Comparison of ENCODE assay signal across 20 cellular contexts in the genomic region with DNA sequence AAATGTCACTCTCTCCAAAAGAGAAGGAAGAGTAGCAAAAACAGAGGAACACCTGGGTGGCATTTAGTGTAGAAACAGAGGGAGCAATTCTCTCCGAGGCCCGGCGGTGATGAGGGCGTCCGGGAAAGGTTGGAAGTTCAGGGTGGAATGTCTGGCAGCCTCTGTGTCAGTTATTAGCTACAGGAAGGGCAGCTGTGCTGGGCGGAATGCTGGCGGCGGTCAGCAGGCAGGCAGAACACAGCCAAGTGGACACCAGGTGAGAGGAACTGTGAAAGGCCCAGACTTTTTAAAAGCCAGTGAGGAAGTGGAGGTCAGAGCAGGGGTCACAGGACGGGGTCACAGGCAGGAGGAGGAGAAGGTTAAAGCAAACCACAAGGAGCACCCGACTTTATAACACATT.
DNase-seq lines count a peak whose midpoint lies in the region; ATAC-seq and TF ChIP-seq lines count a peak whose summit lies in the region.
"Had no signal": no experiment of that assay in that cellular context is flagged by ENCODE, and none has a peak within 500 bp of the region (broad histone marks: within the 10 kb centered on the region; RNA-seq: fewer than 3 reads in every experiment).

No MANE protein-coding gene starts in this region.

- BruUV-seq in Panc1 (replicated peaks; lab: Mats Ljungman, UMichigan) = no TSS peak

- peaks cover 41% of the 10 kb centered on the region for H3K4me1 Mint-ChIP-seq in progenitor cell of endocrine pancreas (ENCODE audit: low read depth)

- H3K9me3 ChIP-seq in Panc1 (ENCODE audit: control insufficient read depth, insufficient read depth, low read depth, low read length) = no peaks in the 10 kb centered on the region
- H3K9me3 ChIP-seq in left lung = peaks cover 0 to 3% of the 10 kb centered on the region in 2 donors
- no peaks in the 10 kb centered on the region for H3K9me3 ChIP-seq in neuronal stem cell (replicated peaks in 1 of 2; ENCODE audit: control insufficient read depth in 2 of 2, insufficient read depth in 1 of 2, low read depth in 1 of 2, low read length in 2 of 2)
- H3K9me3 ChIP-seq: adrenal gland, HAP-1, suprapubic skin had no signal

- no peak overlapping the region for H3K18ac ChIP-seq in neuronal stem cell (ENCODE audit: low read length)

- TF ChIP-seq CTCF in Panc1 (IDR thresholded peaks at IDR 0.05) (no peak), left lung (IDR thresholded peaks at IDR 0.05) (no peak), progenitor cell of endocrine pancreas (IDR thresholded peaks at IDR 0.05; ENCODE audit: unreplicated experiment) (no peak)

- H2BK5ac ChIP-seq in neuronal stem cell (ENCODE audit: low read length) = no peak overlapping the region

- H2BK120ac ChIP-seq in neuronal stem cell (ENCODE audit: low read depth, low read length) = no peak overlapping the region

- H4K91ac ChIP-seq in neuronal stem cell (ENCODE audit: low read depth, low read length, poor library complexity) = no peak overlapping the region

- H2AFZ ChIP-seq in neuronal stem cell (ENCODE audit: low read length) = no peak overlapping the region

- H3K4me1 ChIP-seq in Panc1 (ENCODE audit: control insufficient read depth, insufficient read depth, low read length) (peaks cover 26% of the 10 kb centered on the region), left lung (peaks cover 3 to 14% of the 10 kb centered on the region in 2 donors), neuronal stem cell (ENCODE audit: control insufficient read depth in 2 of 2, insufficient read depth in 1 of 2, low read depth in 1 of 2, low read length in 2 of 2) (peaks cover 6 to 22% of the 10 kb centered on the region in 2 donors)
- H3K4me1 ChIP-seq: adrenal gland, HAP-1 had no signal

- WGBS in neuronal stem cell (ENCODE audit: extremely low coverage in 2 of 2, insufficient read length in 2 of 2, insufficient replicate concordance in 1 of 2), 2 donors = no CpG with 5 or more reads among the region's 10 CpGs

- intact Hi-C loops in Panc1 (cut with micrococcal nuclease; ENCODE audit: unreplicated experiment) = no loop called here
- intact Hi-C loops in left lung (cut with DNase I) = no loop called here

- peaks cover 4% of the 10 kb centered on the region for H3K9me3 Mint-ChIP-seq in progenitor cell of endocrine pancreas (ENCODE audit: low read depth)
- H3K9me3 Mint-ChIP-seq: natural killer cell treated with Interleukin-12 subunit alpha and Interleukin-12 subunit beta and Interleukin-15 and Interleukin-18, amount 100 ng/mL, for 72 hours had no signal

- H2AK5ac ChIP-seq in neuronal stem cell (ENCODE audit: low read depth, low read length) = no peak overlapping the region

- H3K4ac ChIP-seq in neuronal stem cell (ENCODE audit: low read length) = no peak overlapping the region

- H3K4me3 Mint-ChIP-seq in progenitor cell of endocrine pancreas (ENCODE audit: low read depth) = no peak overlapping the region
- H3K4me3 Mint-ChIP-seq: CD8-positive, alpha-beta memory T cell; natural killer cell treated with Interleukin-12 subunit alpha and Interleukin-12 subunit beta and Interleukin-15 and Interleukin-18, amount 100 ng/mL, for 72 hours had no signal

- no peak overlapping the region for H3K14ac ChIP-seq in neuronal stem cell (ENCODE audit: low read length)

- H4K8ac ChIP-seq in neuronal stem cell (ENCODE audit: low read depth, low read length) = no peak overlapping the region

- peak overlapping the region; percentile 41 for H3K27ac Mint-ChIP-seq in progenitor cell of endocrine pancreas
- H3K27ac Mint-ChIP-seq: natural killer cell treated with Interleukin-12 subunit alpha and Interleukin-12 subunit beta and Interleukin-15 and Interleukin-18, amount 100 ng/mL, for 72 hours had no signal

- H3K9ac ChIP-seq in neuronal stem cell (ENCODE audit: low read depth, low read length, poor library complexity) = no peak overlapping the region

- peaks cover 4% of the 10 kb centered on the region for H3K36me3 Mint-ChIP-seq in progenitor cell of endocrine pancreas (ENCODE audit: insufficient read depth)
- H3K36me3 Mint-ChIP-seq: natural killer cell treated with Interleukin-12 subunit alpha and Interleukin-12 subunit beta and Interleukin-15 and Interleukin-18, amount 100 ng/mL, for 72 hours had no signal

- H3K36me3 ChIP-seq in Panc1 (ENCODE audit: control insufficient read depth, insufficient read depth, low read length) (no peaks in the 10 kb centered on the region), left lung (no peaks in the 10 kb centered on the region), neuronal stem cell (replicated peaks in 1 of 2; ENCODE audit: control insufficient read depth in 2 of 2, insufficient read depth in 2 of 2, low read length in 2 of 2) (no peaks in the 10 kb centered on the region)
- H3K36me3 ChIP-seq: adrenal gland, HAP-1 had no signal

- H3K27me3 ChIP-seq in Panc1 (ENCODE audit: control insufficient read depth, insufficient read depth, low read length) = no peaks in the 10 kb centered on the region
- no peaks in the 10 kb centered on the region for H3K27me3 ChIP-seq in left lung
- H3K27me3 ChIP-seq in neuronal stem cell (ENCODE audit: control insufficient read depth in 3 of 3, insufficient read depth in 3 of 3, low read depth in 1 of 3, low read length in 3 of 3) = no peaks in the 10 kb centered on the region
- H3K27me3 ChIP-seq: adrenal gland, suprapubic skin had no signal

- peaks cover 28% of the 10 kb centered on the region for H3K27me3 Mint-ChIP-seq in progenitor cell of endocrine pancreas
- H3K27me3 Mint-ChIP-seq: CD8-positive, alpha-beta memory T cell; natural killer cell treated with Interleukin-12 subunit alpha and Interleukin-12 subunit beta and Interleukin-15 and Interleukin-18, amount 100 ng/mL, for 72 hours had no signal

- no peak for DNase-seq in Panc1 (ENCODE audit: low read depth, low spot score)
- peak; percentile 85 for DNase-seq in dermis blood vessel endothelial cell
- peak in 1 of 2 donors; percentile 58 for DNase-seq in left lung
- DNase-seq in progenitor cell of endocrine pancreas (ENCODE audit: low spot score, unreplicated experiment) = no peak
- no peak for DNase-seq in neuronal stem cell (ENCODE audit: low spot score)
- DNase-seq: activated CD4-positive, alpha-beta T cell treated with anti-CD3 and anti-CD28 coated beads for 48 hours; CD8-positive, alpha-beta memory T cell; cerebellar nuclear complex; DMS79 treated with DMSO at 0.1 percent for 48 hours; effector memory CD4-positive, alpha-beta T cell; mesendoderm; NCI-H1694; NCI-H226; NK-92 treated with Interleukin-12 subunit alpha and Interleukin-12 subunit beta, amount 100 ng/mL, for 24 hours had no signal

- in situ Hi-C loops in Panc1 (cut with HindIII; ENCODE audit: low pct_unique_long_range_greater_than_20kb, low sequenced_read_pairs) = no loop called here

- H2BK15ac ChIP-seq in neuronal stem cell (ENCODE audit: low read length) = no peak overlapping the region

- CTCF ChIA-PET in Panc1 (lab: Charles Lee) = no interaction called here

- H3K4me2 ChIP-seq in neuronal stem cell (ENCODE audit: insufficient read depth, low read length, poor library complexity, severe bottlenecking) = no peak overlapping the region

- H3K79me1 ChIP-seq in neuronal stem cell (ENCODE audit: low read depth, low read length) = no peaks in the 10 kb centered on the region

- no peak overlapping the region for H2BK12ac ChIP-seq in neuronal stem cell (ENCODE audit: low read length)

- POLR2A ChIA-PET in Panc1 (lab: Charles Lee) = interaction anchor here (0.6 kb wide), 1 partner anchor 8 kb away, joined by 13 read pairs; no protein-coding TSS in a partner anchor

- peak; percentile 68 for ATAC-seq in Panc1
- peak; percentile 9 for ATAC-seq in left lung
- ATAC-seq in HG03108 (IDR thresholded peaks at IDR 0.05; ENCODE audit: unreplicated experiment) = no peak
- no peak for ATAC-seq in GM21423 (IDR thresholded peaks at IDR 0.05; ENCODE audit: unreplicated experiment)
- ATAC-seq: natural killer cell treated with Interleukin-12 subunit alpha and Interleukin-12 subunit beta and Interleukin-15 and Interleukin-18, amount 100 ng/mL, for 72 hours had no signal

- H3K4me3 ChIP-seq in Panc1 (ENCODE audit: low read depth in 2 of 2, low read length in 2 of 2) = no peak overlapping the region
- no peak overlapping the region for H3K4me3 ChIP-seq in left lung
- H3K4me3 ChIP-seq in neuronal stem cell (ENCODE audit: low read length in 2 of 2) = no peak overlapping the region
- H3K4me3 ChIP-seq: adrenal gland, HAP-1, suprapubic skin had no signal

- no peak overlapping the region for H3K23ac ChIP-seq in neuronal stem cell (ENCODE audit: low read depth, low read length, poor library complexity)

- peak overlapping the region; percentile 62 for H3K27ac ChIP-seq in Panc1 (ENCODE audit: low read length)
- H3K27ac ChIP-seq in left lung = no peak overlapping the region
- no peak overlapping the region for H3K27ac ChIP-seq in neuronal stem cell (replicated peaks; ENCODE audit: low read length)
- H3K27ac ChIP-seq: adrenal gland, suprapubic skin had no signal

Comparison
In these comparisons a context has a peak if more than half of its experiments do, and no peak if none do; other contexts are left out.
1. ATAC-seq: peak in Panc1 (single experiment) and left lung (single experiment); none in HG03108 (single experiment) and GM21423 (single experiment).